Comparison of ENCODE assay signal across 10 cellular contexts in the genomic region with DNA sequence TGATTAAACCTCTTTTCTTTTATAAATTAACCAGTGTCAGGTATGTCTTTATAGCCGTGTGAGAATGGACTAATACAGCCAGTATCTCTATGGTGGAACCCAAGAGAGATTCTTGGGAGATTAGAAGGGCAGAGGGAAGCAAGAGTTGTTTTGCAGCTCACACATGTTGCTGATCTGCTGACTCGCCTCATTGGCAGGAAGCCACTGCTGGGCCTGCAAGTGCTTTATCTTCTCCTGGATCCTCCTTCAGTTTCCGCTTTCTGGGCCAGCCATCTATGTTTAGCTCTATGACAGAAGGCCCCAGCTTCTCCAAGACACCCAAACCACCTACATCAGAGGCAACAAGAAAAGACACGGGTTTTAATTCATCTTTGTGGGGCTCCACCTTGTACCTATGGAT. TPM values are rescaled to one million over a fixed set of nuclear protein-coding genes. Genes with fewer than 3 reads are reported as not detected.
DNase-seq lines count a peak whose midpoint lies in the region; ATAC-seq and TF ChIP-seq lines count a peak whose summit lies in the region.
"Had no signal": no experiment of that assay in that cellular context is flagged by ENCODE, and none has a peak within 500 bp of the region (broad histone marks: within the 10 kb centered on the region; RNA-seq: fewer than 3 reads in every experiment).

No MANE protein-coding gene starts in this region.

- no peak overlapping the region for H2BK5ac ChIP-seq in H9 (ENCODE audit: insufficient read length, low read length)

- peaks cover 7 to 41% (median 28%) of the 10 kb centered on the region in 9 donors for H3K4me1 ChIP-seq in heart right ventricle
- H3K4me1 ChIP-seq in subcutaneous abdominal adipose tissue (ENCODE audit: control insufficient read depth in 5 of 5, insufficient read depth in 5 of 5, low read length in 5 of 5): peaks cover 8 to 43% (median 26%) of the 10 kb centered on the region in 5 donors
- no peaks in the 10 kb centered on the region for H3K4me1 ChIP-seq in H9 (ENCODE audit: insufficient read depth, low read length)

- no peak overlapping the region for H2BK120ac ChIP-seq in H9 (ENCODE audit: low read depth, low read length, poor library complexity, severe bottlenecking)

- no peaks in the 10 kb centered on the region for H3K4me1 Mint-ChIP-seq in H9
- H3K4me1 Mint-ChIP-seq: GM23338 had no signal

- H3K79me1 ChIP-seq in H9 (ENCODE audit: insufficient read depth, low read depth, low read length, poor library complexity, severe bottlenecking): no peaks in the 10 kb centered on the region

- ATAC-seq in heart right ventricle: peak; percentile 39 to 73 (median 59)
- ATAC-seq: GM23338 had no signal

- H4K20me1 ChIP-seq in H9 (ENCODE audit: control insufficient read depth, insufficient read depth, insufficient read length): no peaks in the 10 kb centered on the region

- no peak overlapping the region for H2BK12ac ChIP-seq in H9 (ENCODE audit: insufficient read length, low read depth, low read length)

- no peak overlapping the region for H4K91ac ChIP-seq in H9 (ENCODE audit: insufficient read length, low read depth, low read length)

- DNase-seq in HT1080 (ENCODE audit: low read depth) (peak; percentile 56), amygdala (lab: John Stamatoyannopoulos, UW) (peak in 35 of 56 donors; percentile 8 to 73 (median 39)), heart right ventricle (peak; percentile 71 to 80), NAMALWA (ENCODE audit: low spot score) (no peak), D341Med (ENCODE audit: low spot score) (no peak), H9 (no peak)
- DNase-seq in stimulated activated CD4-positive, alpha-beta T cell treated with anti-CD3 and anti-CD28 coated beads, Interleukin-4, amount 100 ng/mL, for 4 hours: no peak

- intact Hi-C loops in heart right ventricle (cut with DNase I): no loop called here

- no peak overlapping the region for H4K5ac ChIP-seq in H9 (ENCODE audit: insufficient read length, low read depth, low read length)

- no peak overlapping the region for H2BK15ac ChIP-seq in H9 (ENCODE audit: low read depth, low read length)

- no peak overlapping the region for H3K4me3 Mint-ChIP-seq in H9
- H3K4me3 Mint-ChIP-seq: GM23338 had no signal

- H3K14ac ChIP-seq in H9 (ENCODE audit: insufficient read depth, low read length): no peak overlapping the region

- H3K9ac ChIP-seq in subcutaneous abdominal adipose tissue (ENCODE audit: low read length in 5 of 5) (no peak overlapping the region), H9 (ENCODE audit: extremely low read depth, insufficient read length, low read length) (no peak overlapping the region)

- no peak overlapping the region for H3K4me3 ChIP-seq in heart right ventricle
- H3K4me3 ChIP-seq in subcutaneous abdominal adipose tissue (ENCODE audit: low read depth in 1 of 5, low read length in 5 of 5): no peak overlapping the region
- H3K4me3 ChIP-seq: GM23338, upper lobe of left lung had no signal

- no peak overlapping the region for H3K27ac Mint-ChIP-seq in H9
- H3K27ac Mint-ChIP-seq: GM23338 had no signal

- no peak overlapping the region for H2AFZ ChIP-seq in H9 (ENCODE audit: low read length)
- H2AFZ ChIP-seq: GM23338 had no signal

- H3K27me3 Mint-ChIP-seq in H9 (ENCODE audit: low read depth): peaks cover 6% of the 10 kb centered on the region

- H4K8ac ChIP-seq in H9 (replicated peaks; ENCODE audit: insufficient read length, low read depth, low read length): no peak overlapping the region

- H3K27ac ChIP-seq in heart right ventricle (peak overlapping the region in 3 of 10 donors; percentile 4 to 51 (median 25)), subcutaneous abdominal adipose tissue (ENCODE audit: low read depth, low read length) (peak overlapping the region; percentile 9), H9 (ENCODE audit: insufficient read length, low read depth, low read length) (no peak overlapping the region)
- H3K27ac ChIP-seq: upper lobe of left lung had no signal

- H3T11ph ChIP-seq in H9 (ENCODE audit: low read length): no peak overlapping the region

- TF ChIP-seq CTCF in heart right ventricle (IDR thresholded peaks at IDR 0.05) (no peak), H9 (conservative IDR thresholded peaks at IDR 0.05) (no peak)

- H3K36me3 Mint-ChIP-seq in H9 (ENCODE audit: insufficient read depth in 1 of 3, low read depth in 3 of 3): no peaks in the 10 kb centered on the region; a peak in 1 of 7 replicates

- H3K9me3 Mint-ChIP-seq in H9: peaks cover 4 to 9% of the 10 kb centered on the region in 2 experiments; a peak in 4 of 5 replicates

- H3K4ac ChIP-seq in H9 (ENCODE audit: low read depth, low read length): no peak overlapping the region

- no peak overlapping the region for H2AK5ac ChIP-seq in H9 (ENCODE audit: insufficient read length, low read length)

- no peaks in the 10 kb centered on the region for H3K79me2 ChIP-seq in H9 (ENCODE audit: insufficient read depth, low read length)

- no peak overlapping the region for H3K56ac ChIP-seq in H9 (ENCODE audit: insufficient read length, low read depth, low read length)

- 35 to 61% methylated on average over 4 of the region's 4 CpGs for WGBS in heart right ventricle, 2 donors
- no CpG with 5 or more reads among the region's 4 CpGs for WGBS in H9 (ENCODE audit: extremely low coverage, insufficient read length, low lambda C conversion rate)

- no peak overlapping the region for H3K23ac ChIP-seq in H9 (ENCODE audit: insufficient read length, low read depth, low read length)

- no peak overlapping the region for H2BK20ac ChIP-seq in H9 (ENCODE audit: low read depth, low read length, poor library complexity, severe bottlenecking)

- H3K27me3 ChIP-seq in heart right ventricle (no peaks in the 10 kb centered on the region), subcutaneous abdominal adipose tissue (ENCODE audit: control insufficient read depth in 5 of 5, insufficient read depth in 4 of 5, low read length in 5 of 5) (no peaks in the 10 kb centered on the region), H9 (ENCODE audit: insufficient read depth, low read length) (no peaks in the 10 kb centered on the region)
- H3K27me3 ChIP-seq: upper lobe of left lung had no signal

- peaks cover 0 to 19% (median 3%) of the 10 kb centered on the region in 11 donors for H3K9me3 ChIP-seq in heart right ventricle
- peaks cover 0 to 4% (median 0%) of the 10 kb centered on the region in 5 donors for H3K9me3 ChIP-seq in subcutaneous abdominal adipose tissue (ENCODE audit: control insufficient read depth in 5 of 5, low read length in 5 of 5)
- no peaks in the 10 kb centered on the region for H3K9me3 ChIP-seq in H9 (ENCODE audit: control insufficient read depth, low read depth, low read length)

- H3K23me2 ChIP-seq in H9 (ENCODE audit: insufficient read length, low read depth, low read length, poor library complexity, severe bottlenecking): no peaks in the 10 kb centered on the region

- no peaks in the 10 kb centered on the region for H3K36me3 ChIP-seq in heart right ventricle
- no peaks in the 10 kb centered on the region for H3K36me3 ChIP-seq in subcutaneous abdominal adipose tissue (ENCODE audit: control insufficient read depth in 5 of 5, insufficient read depth in 5 of 5, low read length in 5 of 5)
- H3K36me3 ChIP-seq: upper lobe of left lung had no signal

- H3K18ac ChIP-seq in H9 (ENCODE audit: insufficient read length, low read depth, low read length): no peak overlapping the region

- H3K4me2 ChIP-seq in H9 (ENCODE audit: insufficient read depth, insufficient read length, low read length): no peak overlapping the region
- H3K4me2 ChIP-seq: GM23338 had no signal

RNA-seq across cellular contexts. Expression of a gene that starts 23.4 kb away (rescaled TPM):
- total RNA-seq in HT1080 (2014; rRNA removed; shearing (Covaris generic)): 0.13 and 0.26 TPM in 2 replicates
- 1.7 and 2.2 TPM in 2 replicates for polyA plus RNA-seq in HT1080 (2015; cell fraction: cytosol; rRNA removed)
- polyA plus RNA-seq in HT1080 (2015; cell fraction: nucleus; rRNA removed): 2.0 and 3.0 TPM in 2 replicates
- total RNA-seq in heart right ventricle (10 to 100 TPM in 2 of 10 donors, 1 to 10 TPM in 6, under 1 TPM in 2; 0.55 to 30.5 (median 2.6) TPM), H9 (2021) (0.04 TPM in 1 of 2 replicates, not detected in the other)
- 10 to 100 TPM in 1 of 2 donors, 1 to 10 TPM in 1; 8.0 to 10.9 TPM for polyA plus RNA-seq in heart right ventricle

Comparison
In these comparisons a context has a peak if more than half of its experiments do, and no peak if none do; other contexts are left out.
1. DNase-seq: peak in HT1080 (single experiment), amygdala (35 of 56) and heart right ventricle (2 of 2); none in NAMALWA (single experiment), stimulated activated CD4-positive, alpha-beta T cell treated with anti-CD3 and anti-CD28 coated beads, Interleukin-4, amount 100 ng/mL, for 4 hours (0 of 2), D341Med (single experiment) and H9 (single experiment).